In genomic region chr7:30923774-30924413, GRCh38 we compare ENCODE assay signal across 18 cellular contexts. TPM values are rescaled to one million over a fixed set of nuclear protein-coding genes. Genes with fewer than 3 reads are reported as not detected.
DNase-seq lines count a peak whose midpoint lies in the region; ATAC-seq, FAIRE-seq and TF ChIP-seq lines count a peak whose summit lies in the region.
"Had no signal": no experiment of that assay in that cellular context is flagged by ENCODE, and none has a peak within 500 bp of the region (broad histone marks: within the 10 kb centered on the region; RNA-seq: fewer than 3 reads in every experiment).

No MANE protein-coding gene starts in this region.

- no peak overlapping the region for H3K4me2 ChIP-seq in neural progenitor cell
- H3K4me2 ChIP-seq: PC-9 had no signal

- H3F3A ChIP-seq in neural progenitor cell (ENCODE audit: low read depth) = no peaks in the 10 kb centered on the region

- no peak for ATAC-seq in right cardiac atrium
- no peak for ATAC-seq in sciatic nerve
- ATAC-seq in GM18907 (IDR thresholded peaks at IDR 0.05; ENCODE audit: unreplicated experiment) = no peak
- ATAC-seq: activated CD8-positive, alpha-beta T cell treated with anti-CD3 and anti-CD28 coated beads for 36 hours had no signal

- H3K4me1 ChIP-seq in right cardiac atrium (ENCODE audit: control insufficient read depth, insufficient read depth, low read length) (peaks cover 26% of the 10 kb centered on the region), neural progenitor cell (peaks cover 3% of the 10 kb centered on the region)
- H3K4me1 ChIP-seq: colonic mucosa had no signal

- H3K36me3 ChIP-seq in WERI-Rb-1 = no peaks in the 10 kb centered on the region
- H3K36me3 ChIP-seq in neural progenitor cell = no peaks in the 10 kb centered on the region
- H3K36me3 ChIP-seq: adrenal gland, colonic mucosa had no signal

- H3K9me3 Mint-ChIP-seq in neural progenitor cell = peaks cover 15% of the 10 kb centered on the region

- no peak overlapping the region for H3K27ac Mint-ChIP-seq in neural progenitor cell
- H3K27ac Mint-ChIP-seq: activated CD8-positive, alpha-beta T cell treated with anti-CD3 and anti-CD28 coated beads for 36 hours had no signal

- TF ChIP-seq CTCF in WERI-Rb-1 (IDR thresholded peaks at IDR 0.05; ENCODE audit: low read depth, low read length) (no peak), neural progenitor cell (IDR thresholded peaks at IDR 0.05) (no peak)

- H3K27ac ChIP-seq in WERI-Rb-1 (no peak overlapping the region), right cardiac atrium (ENCODE audit: low read length) (no peak overlapping the region), neural progenitor cell (no peak overlapping the region)
- H3K27ac ChIP-seq: adrenal gland, colonic mucosa, PC-9 had no signal

- FAIRE-seq in GM12891 (lab: Jason Lieb, UNC) = no peak
- FAIRE-seq: GM19239 had no signal

- intact Hi-C loops in right cardiac atrium (cut with DNase I) = loop anchor here in 1 of 4 donors (5.0 kb wide), 1 partner anchor 38 kb away; the partner anchor contains the start of gene GHRHR
- intact Hi-C loops in sciatic nerve (cut with DNase I) = no loop called here

- H2AFZ ChIP-seq in neural progenitor cell (replicated peaks) = no peak overlapping the region
- H2AFZ ChIP-seq: PC-9 had no signal

- WGBS in right cardiac atrium = 84% methylated on average over 13 of the region's 13 CpGs

- H3K9me3 ChIP-seq in WERI-Rb-1 (ENCODE audit: severe bottlenecking) = peaks cover 5% of the 10 kb centered on the region
- H3K9me3 ChIP-seq in right cardiac atrium (ENCODE audit: control insufficient read depth, low read length) = no peaks in the 10 kb centered on the region
- H3K9me3 ChIP-seq in neural progenitor cell (ENCODE audit: low read depth) = no peaks in the 10 kb centered on the region
- H3K9me3 ChIP-seq: adrenal gland, colonic mucosa had no signal

- H3K4me1 Mint-ChIP-seq in neural progenitor cell = peaks cover 4% of the 10 kb centered on the region

- no peak overlapping the region for H3K9ac ChIP-seq in neural progenitor cell

- no peak for TF ChIP-seq POLR2A in GM12891 (IDR thresholded peaks at IDR 0.05; ENCODE audit: low read depth, low read length)

- no peaks in the 10 kb centered on the region for H4K20me1 ChIP-seq in neural progenitor cell (ENCODE audit: low read depth)

- DNase-seq in GM12891 (ENCODE audit: insufficient read length, low spot score) = peak; percentile 5
- DNase-seq in WERI-Rb-1 = peak; percentile 3
- peak in 2 of 3 donors; percentile 5 to 20 for DNase-seq in right cardiac atrium
- peak; percentile 49 for DNase-seq in sciatic nerve (ENCODE audit: low spot score)
- no peak for DNase-seq in AG08396 (ENCODE audit: low spot score)
- no peak for DNase-seq in neural progenitor cell (ENCODE audit: low spot score)
- DNase-seq: activated CD8-positive, alpha-beta T cell treated with anti-CD3 and anti-CD28 coated beads for 36 hours; EL; mesendoderm; NCI-H1436; NCI-H524; PC-9; stimulated activated naive CD4-positive, alpha-beta T cell had no signal

- H3K27me3 ChIP-seq in WERI-Rb-1 (ENCODE audit: insufficient read depth, low read depth, severe bottlenecking) = no peaks in the 10 kb centered on the region
- H3K27me3 ChIP-seq in right cardiac atrium (ENCODE audit: control insufficient read depth, insufficient read depth) = no peaks in the 10 kb centered on the region
- H3K27me3 ChIP-seq in neural progenitor cell = no peaks in the 10 kb centered on the region
- H3K27me3 ChIP-seq: adrenal gland, colonic mucosa had no signal

- H3K4me3 ChIP-seq in WERI-Rb-1 (ENCODE audit: low read depth, low read length) (no peak overlapping the region), right cardiac atrium (ENCODE audit: low read length) (no peak overlapping the region), neural progenitor cell (no peak overlapping the region)
- H3K4me3 ChIP-seq: adrenal gland, colonic mucosa, PC-9 had no signal

- peaks cover 6% of the 10 kb centered on the region for H3K27me3 Mint-ChIP-seq in neural progenitor cell (ENCODE audit: insufficient read depth, low read depth)
- H3K27me3 Mint-ChIP-seq: activated CD8-positive, alpha-beta T cell treated with anti-CD3 and anti-CD28 coated beads for 36 hours had no signal

- H3K79me2 ChIP-seq in neural progenitor cell (ENCODE audit: low read depth) = no peaks in the 10 kb centered on the region

- no peak overlapping the region for H3K4me3 Mint-ChIP-seq in neural progenitor cell
- H3K4me3 Mint-ChIP-seq: activated CD8-positive, alpha-beta T cell treated with anti-CD3 and anti-CD28 coated beads for 36 hours had no signal

- no peaks in the 10 kb centered on the region for H3K36me3 Mint-ChIP-seq in neural progenitor cell

TF ChIP-seq in GM12891, 5 proteins besides CTCF, POLR2A, EP300 and RAD21:
- no peak for TF ChIP-seq PAX5 (IDR thresholded peaks at IDR 0.05; ENCODE audit: insufficient read depth, low read length, severe bottlenecking)
- TF ChIP-seq TAF1 (IDR thresholded peaks at IDR 0.05; ENCODE audit: low read depth, low read length) = no peak
- TF ChIP-seq POLR2AphosphoS5 (IDR thresholded peaks at IDR 0.05; ENCODE audit: low read depth, low read length) = no peak

RNA-seq across cellular contexts. Expression of gene AQP1, which starts 12.2 kb away (rescaled TPM):
- polyA plus RNA-seq in GM12891 (2012; ENCODE audit: low read depth, missing spikeins) = 0.09 TPM
- total RNA-seq in right cardiac atrium (100 to 1,000 TPM; 187 to 254 (median 222) TPM), sciatic nerve (864 TPM), neural progenitor cell (ENCODE audit: low replicate concordance) (0.87 TPM in 1 of 2 replicates, not detected in the other)
- 216 TPM for polyA plus RNA-seq in right cardiac atrium

RNA-seq across cellular contexts. Expression of gene GHRHR, which starts 39.9 kb away (rescaled TPM):
- not detected for polyA plus RNA-seq in GM12891 (2012; ENCODE audit: low read depth, missing spikeins)
- total RNA-seq in right cardiac atrium (not detected), sciatic nerve (1.2 TPM), neural progenitor cell (ENCODE audit: low replicate concordance) (not detected in 2 replicates)
- not detected for polyA plus RNA-seq in right cardiac atrium
- total RNA-seq: activated CD8-positive, alpha-beta T cell treated with anti-CD3 and anti-CD28 coated beads for 36 hours; colonic mucosa; PC-9; pulmonary artery endothelial cell had no signal

Comparison
In these comparisons a context has a peak if more than half of its experiments do, and no peak if none do; other contexts are left out.
1. DNase-seq: peak in GM12891 (single experiment), WERI-Rb-1 (single experiment), right cardiac atrium (2 of 3) and sciatic nerve (single experiment); none in AG08396 (single experiment) and neural progenitor cell (single experiment).
2. RNA of gene AQP1, which starts 12.2 kb away (total RNA-seq): 864 TPM in sciatic nerve (single experiment) and 187 to 254 TPM in right cardiac atrium; 0.87 TPM in neural progenitor cell; every median in the first group is over 100 times any median in the second.